ENCODE assay signal across 8 cellular contexts in the genomic region with DNA sequence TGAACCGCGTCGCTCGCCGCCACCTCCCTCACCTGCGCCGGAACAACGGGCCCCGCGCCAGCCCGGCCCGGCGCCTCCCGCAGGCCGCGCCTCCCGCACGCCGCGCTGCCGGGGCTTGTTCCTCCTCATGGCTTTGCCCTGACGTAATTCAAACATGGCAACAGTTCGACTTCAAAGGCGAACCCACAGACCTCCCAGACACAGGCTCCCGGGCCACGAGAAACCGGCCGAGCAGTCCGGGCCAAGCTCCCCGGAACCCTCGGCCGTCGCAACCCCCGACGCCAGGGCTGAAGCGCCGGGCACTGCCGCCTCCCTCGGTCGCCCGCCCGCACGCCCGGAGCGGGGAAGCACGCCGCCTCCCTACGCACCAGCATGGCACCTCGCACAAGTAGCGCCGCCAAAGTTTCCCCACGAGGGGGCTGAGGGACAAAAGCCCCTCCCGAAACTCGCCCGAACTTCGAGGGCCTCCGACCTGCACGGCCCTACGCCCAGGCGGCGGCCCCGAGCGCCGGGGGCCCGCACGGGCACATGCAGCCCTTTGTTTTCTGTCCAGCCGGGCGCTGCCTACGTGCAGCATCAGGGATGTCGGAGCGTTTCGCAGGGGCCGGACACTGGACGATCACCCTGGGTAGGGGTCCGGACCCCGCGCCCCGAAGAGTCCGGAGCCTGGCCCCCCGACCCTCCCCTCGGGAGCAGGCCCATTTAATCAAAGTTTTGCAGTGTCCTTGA. TPM values are rescaled to one million over a fixed set of nuclear protein-coding genes. Genes with fewer than 3 reads are reported as not detected.
DNase-seq lines count a peak whose midpoint lies in the region; ATAC-seq, FAIRE-seq and TF ChIP-seq lines count a peak whose summit lies in the region.

No MANE protein-coding gene starts in this region.

- H3K4me1 ChIP-seq in astrocyte (ENCODE audit: insufficient read depth, low read length) = peaks cover 26% of the 10 kb centered on the region
- peaks cover 30% of the 10 kb centered on the region for H3K4me1 ChIP-seq in hepatocyte (ENCODE audit: insufficient read depth)
- H3K4me1 ChIP-seq in sigmoid colon = peaks cover 0 to 20% (median 17%) of the 10 kb centered on the region in 4 donors

- peaks cover 2% of the 10 kb centered on the region for H3K36me3 Mint-ChIP-seq in astrocyte (ENCODE audit: low read depth, unreplicated experiment)

- TF ChIP-seq POLR2A in sigmoid colon (IDR thresholded peaks at IDR 0.05) = no peak

- H3K4me1 Mint-ChIP-seq in astrocyte (ENCODE audit: low read depth, unreplicated experiment) = peaks cover 35% of the 10 kb centered on the region

- H3K4me3 ChIP-seq in LNCaP clone FGC (ENCODE audit: low read depth, low read length) (peak overlapping the region; percentile 97), astrocyte (ENCODE audit: insufficient read depth, low read depth, low read length) (peak overlapping the region; percentile 88), hepatocyte (peak overlapping the region; percentile 67), sigmoid colon (peak overlapping the region; percentile 71 to 88 (median 75))

- no peak for TF ChIP-seq EP300 in sigmoid colon (IDR thresholded peaks at IDR 0.05)

- no peaks in the 10 kb centered on the region for H3K36me3 ChIP-seq in astrocyte (ENCODE audit: insufficient read depth, low read length)
- H3K36me3 ChIP-seq in hepatocyte (replicated peaks; ENCODE audit: insufficient read depth, low read depth) = no peaks in the 10 kb centered on the region
- H3K36me3 ChIP-seq in sigmoid colon = no peaks in the 10 kb centered on the region

- peaks cover 65% of the 10 kb centered on the region for H3K79me2 ChIP-seq in astrocyte (ENCODE audit: insufficient read depth, low read length)
- H3K79me2 ChIP-seq in hepatocyte = peaks cover 62% of the 10 kb centered on the region

- no peak for TF ChIP-seq CTCF in LNCaP clone FGC (IDR thresholded peaks at IDR 0.05; ENCODE audit: control insufficient read depth, extremely low read depth, insufficient read depth)
- no peak for TF ChIP-seq CTCF in astrocyte (IDR thresholded peaks at IDR 0.05; ENCODE audit: insufficient read depth, low read depth, low read length)
- peak; percentile 3 for TF ChIP-seq CTCF in hepatocyte (IDR thresholded peaks at IDR 0.05; ENCODE audit: poor library complexity)
- no peak for TF ChIP-seq CTCF in sigmoid colon (IDR thresholded peaks at IDR 0.05)

- H2AFZ ChIP-seq in astrocyte (ENCODE audit: low read depth, low read length) (peak overlapping the region; percentile 89), hepatocyte (peak overlapping the region; percentile 28)

- no peaks in the 10 kb centered on the region for H3K9me3 Mint-ChIP-seq in astrocyte (ENCODE audit: unreplicated experiment)

- H3K9me2 ChIP-seq in hepatocyte (replicated peaks; ENCODE audit: insufficient read depth) = no peaks in the 10 kb centered on the region

- no peaks in the 10 kb centered on the region for H3K27me3 Mint-ChIP-seq in astrocyte (ENCODE audit: low read depth, unreplicated experiment)

- peak; percentile 59 for DNase-seq in DMS79 (lab: John Stamatoyannopoulos, UW)
- peak; percentile 64 for DNase-seq in LNCaP clone FGC (ENCODE audit: low read depth)
- peak; percentile 51 to 87 (median 75) for DNase-seq in T-helper 2 cell
- DNase-seq in astrocyte (ENCODE audit: low read depth) = peak; percentile 71
- peak; percentile 90 for DNase-seq in hepatocyte (ENCODE audit: low spot score)
- DNase-seq in sigmoid colon = peak; percentile 86
- no peak for DNase-seq in OCI-M2 (lab: John Stamatoyannopoulos, UW; ENCODE audit: unreplicated experiment)

- WGBS in hepatocyte (ENCODE audit: low lambda C conversion rate, missing lambda C conversion rate) = under 1% methylated on average over 68 of the region's 81 CpGs
- 0% methylated on average over 81 of the region's 81 CpGs for WGBS in sigmoid colon, 2 donors

- FAIRE-seq in astrocyte (lab: Jason Lieb, UNC) = no peak

- H3K27ac ChIP-seq in astrocyte (ENCODE audit: low read depth, low read length) (peak overlapping the region; percentile 88), hepatocyte (peak overlapping the region; percentile 99), sigmoid colon (peak overlapping the region; percentile 90 to 96 (median 94))

- peak overlapping the region; percentile 100 for H3K4me3 Mint-ChIP-seq in astrocyte (ENCODE audit: unreplicated experiment)

- peak; percentile 20 for ATAC-seq in GM21576 (IDR thresholded peaks at IDR 0.05; ENCODE audit: unreplicated experiment)

- H4K20me1 ChIP-seq in astrocyte (ENCODE audit: insufficient read depth, low read length) (peaks cover 44% of the 10 kb centered on the region), hepatocyte (ENCODE audit: insufficient read depth, poor library complexity, severe bottlenecking) (peaks cover 32% of the 10 kb centered on the region)

- H3K27ac Mint-ChIP-seq in astrocyte (ENCODE audit: unreplicated experiment) = peak overlapping the region; percentile 26

- H3K9me3 ChIP-seq in astrocyte (ENCODE audit: insufficient read depth, low read depth, low read length) (no peaks in the 10 kb centered on the region), hepatocyte (ENCODE audit: low read depth) (no peaks in the 10 kb centered on the region), sigmoid colon (no peaks in the 10 kb centered on the region)

- H3K9ac ChIP-seq in astrocyte (ENCODE audit: low read length) = peak overlapping the region; percentile 97

- H3K27me3 ChIP-seq in astrocyte (ENCODE audit: insufficient read depth, low read length) (no peaks in the 10 kb centered on the region), hepatocyte (no peaks in the 10 kb centered on the region), sigmoid colon (no peaks in the 10 kb centered on the region)

- peak overlapping the region; percentile 95 for H3K4me2 ChIP-seq in astrocyte (ENCODE audit: low read length)
- H3K4me2 ChIP-seq in hepatocyte = peak overlapping the region; percentile 79

- intact Hi-C loops in sigmoid colon (cut with DNase I) = loop anchor here (1.0 to 5.0 kb wide), 3 partner anchors 47 to 783 kb away; a partner anchor contains a TSS

RNA-seq across cellular contexts. Expression of a gene that starts 1.7 kb away (rescaled TPM):
- 91.0 and 115 TPM in 2 replicates for total RNA-seq in astrocyte
- 109 and 122 TPM in 2 replicates for total RNA-seq in hepatocyte
- polyA plus RNA-seq in hepatocyte = 64.1 and 66.2 TPM in 2 replicates
- 10 to 100 TPM; 38.2 to 68.4 (median 51.8) TPM for total RNA-seq in sigmoid colon
- polyA plus RNA-seq in sigmoid colon = 10 to 100 TPM; 31.1 to 53.9 (median 51.7) TPM
